In the genomic region with DNA sequence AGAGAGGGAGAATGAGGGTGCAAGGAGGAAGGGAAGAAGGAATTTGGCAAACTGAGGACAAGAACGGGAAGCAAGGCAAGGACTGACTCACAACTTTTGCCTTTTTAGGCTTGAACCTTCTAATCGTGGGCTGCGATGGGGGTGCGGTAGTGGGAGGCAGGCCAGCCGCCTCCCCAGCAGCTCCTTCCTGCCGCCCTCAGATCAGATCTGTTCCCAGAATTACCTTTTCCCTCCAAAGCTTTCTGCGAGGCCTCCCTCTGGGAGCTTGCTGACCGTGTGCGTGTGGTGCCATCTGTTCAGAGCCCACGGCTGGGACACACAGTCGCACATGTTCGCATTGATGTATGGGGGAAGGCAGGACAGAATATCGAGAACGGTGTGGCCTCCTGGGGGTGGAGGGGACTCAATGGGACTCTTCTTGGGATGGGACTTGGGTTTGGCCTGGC, we compare ENCODE assay signal across 21 cellular contexts.
A peak's percentile ranks its signal among the peaks of the same experiment; 100 is the strongest.
DNase-seq lines count a peak whose midpoint lies in the region; ATAC-seq and TF ChIP-seq lines count a peak whose summit lies in the region.
"Had no signal": no experiment of that assay in that cellular context is flagged by ENCODE, and none has a peak within 500 bp of the region (broad histone marks: within the 10 kb centered on the region; RNA-seq: fewer than 3 reads in every experiment).

No MANE protein-coding gene starts in this region.

- no peak overlapping the region for H2AK9ac ChIP-seq in IMR-90 (replicated peaks; ENCODE audit: low read depth, low read length, poor library complexity)

- H2BK5ac ChIP-seq in IMR-90 (ENCODE audit: low read depth, low read length, poor library complexity, severe bottlenecking), result no peak overlapping the region

- no peak overlapping the region for H2AFZ ChIP-seq in IMR-90 (replicated peaks; ENCODE audit: low read length, poor library complexity)

- H3K79me1 ChIP-seq in IMR-90 (ENCODE audit: low read depth in 1 of 2, low read length in 2 of 2), result peaks cover 8 to 32% of the 10 kb centered on the region in 2 experiments; a peak in 3 of 4 replicates

- no peak overlapping the region for H3K4me2 ChIP-seq in IMR-90 (ENCODE audit: low read depth, low read length)
- H3K4me2 ChIP-seq: smooth muscle cell had no signal

- peak overlapping the region; percentile 63 for H3K4ac ChIP-seq in IMR-90 (ENCODE audit: low read depth, low read length)

- no peak overlapping the region for H3K27ac Mint-ChIP-seq in endothelial cell (ENCODE audit: unreplicated experiment)
- H3K27ac Mint-ChIP-seq: activated naive CD4-positive, alpha-beta T cell treated with anti-CD3 and anti-CD28 coated beads, Interleukin-2, amount 50 U/mL, for 24 hours had no signal

- intact Hi-C loops in cardiac septum (cut with DNase I), result no loop called here
- intact Hi-C loops in left cardiac atrium (cut with DNase I), result no loop called here
- intact Hi-C loops in IMR-90 (cut with micrococcal nuclease), result no loop called here
- intact Hi-C loops in lower leg skin (cut with DNase I; ENCODE audit: low total_unique reads), result no loop called here

- H2BK20ac ChIP-seq in IMR-90 (ENCODE audit: low read depth, low read length), result peak overlapping the region; percentile 78; the same call in 1 of the 2 replicates

- no peak overlapping the region for H3K4me3 ChIP-seq in IMR-90 (ENCODE audit: insufficient read depth, low read depth, low read length)
- H3K4me3 ChIP-seq in suprapubic skin, result no peak overlapping the region
- H3K4me3 ChIP-seq in lower leg skin (ENCODE audit: low read depth, poor library complexity, severe bottlenecking), result no peak overlapping the region
- H3K4me3 ChIP-seq: mucosa of descending colon, smooth muscle cell, upper lobe of right lung had no signal

- H3K9me3 ChIP-seq in IMR-90 (ENCODE audit: control insufficient read depth, insufficient read depth, low read length) (no peaks in the 10 kb centered on the region), suprapubic skin (no peaks in the 10 kb centered on the region)
- H3K9me3 ChIP-seq: mucosa of descending colon, upper lobe of right lung had no signal

- no peaks in the 10 kb centered on the region for H3K9me3 Mint-ChIP-seq in endothelial cell (ENCODE audit: unreplicated experiment)
- H3K9me3 Mint-ChIP-seq: activated naive CD4-positive, alpha-beta T cell treated with anti-CD3 and anti-CD28 coated beads, Interleukin-2, amount 50 U/mL, for 24 hours; activated T-cell treated with anti-CD3 and anti-CD28 coated beads, Interleukin-2, amount 50 U/mL, for 4 hours; CD8-positive, alpha-beta memory T cell had no signal

- peaks cover 27% of the 10 kb centered on the region for H3K4me1 ChIP-seq in IMR-90 (ENCODE audit: control insufficient read depth, insufficient read depth, low read length)
- peaks cover 16% of the 10 kb centered on the region for H3K4me1 ChIP-seq in suprapubic skin

- in situ Hi-C loops in IMR-90 (cut with MboI; ENCODE audit: low sequenced_read_pairs), result loop anchor here (25.0 kb wide), 1 partner anchor 1253 kb away; no protein-coding TSS in a partner anchor

- no peak overlapping the region for H3K23ac ChIP-seq in IMR-90 (ENCODE audit: low read depth, low read length)

- peaks cover 3% of the 10 kb centered on the region; the same call in 1 of the 2 replicates for H4K20me1 ChIP-seq in IMR-90 (ENCODE audit: insufficient read depth, low read length)

- TF ChIP-seq RAD21 in IMR-90 (IDR thresholded peaks at IDR 0.05; ENCODE audit: low read length), result no peak

- ATAC-seq in left cardiac atrium, result no peak
- ATAC-seq in IMR-90 (ENCODE audit: low read depth), result no peak
- ATAC-seq: activated T-cell treated with anti-CD3 and anti-CD28 coated beads, Interleukin-2, amount 50 U/mL, for 4 hours; left lobe of liver; mucosa of descending colon; upper lobe of right lung had no signal

- peak overlapping the region; percentile 18 for H4K5ac ChIP-seq in IMR-90 (ENCODE audit: low read depth, low read length)

- H3K9me1 ChIP-seq in IMR-90 (ENCODE audit: insufficient read depth, low read length), result peaks cover 14% of the 10 kb centered on the region

- CTCF ChIA-PET in IMR-90 (lab: Yijun Ruan, JAX), result interaction anchor here (0.8 to 2.8 kb wide), 3 partner anchors 18 to 599 kb away, joined by 3 to 19 read pairs (median 3); no protein-coding TSS in a partner anchor

- peak overlapping the region; percentile 79 for H4K91ac ChIP-seq in IMR-90 (ENCODE audit: insufficient read depth, low read depth, low read length)

- dilution Hi-C loops in IMR-90 (cut with HindIII; ENCODE audit: low sequenced_read_pairs, unreplicated experiment), result no loop called here

- H2BK120ac ChIP-seq in IMR-90 (ENCODE audit: low read depth, low read length), result peak overlapping the region; percentile 31

- TF ChIP-seq POLR2A in IMR-90 (IDR thresholded peaks at IDR 0.05; ENCODE audit: low read depth, low read length) (no peak), suprapubic skin (IDR thresholded peaks at IDR 0.05) (no peak), lower leg skin (IDR thresholded peaks at IDR 0.05) (no peak)

- H3K9ac ChIP-seq in IMR-90 (ENCODE audit: low read depth, low read length), result no peak overlapping the region

- no peaks in the 10 kb centered on the region for H3K36me3 Mint-ChIP-seq in endothelial cell (ENCODE audit: low read depth, unreplicated experiment)
- H3K36me3 Mint-ChIP-seq: activated naive CD4-positive, alpha-beta T cell treated with anti-CD3 and anti-CD28 coated beads, Interleukin-2, amount 50 U/mL, for 24 hours had no signal

- peak; percentile 19 for DNase-seq in cardiac septum (ENCODE audit: low spot score)
- no peak for DNase-seq in left cardiac atrium
- no peak for DNase-seq in IMR-90
- no peak for DNase-seq in endothelial cell (ENCODE audit: low spot score)
- peak; percentile 32 to 41 for DNase-seq in suprapubic skin (ENCODE audit: low spot score in 2 of 2)
- no peak for DNase-seq in activated CD4-positive, CD25-positive, alpha-beta regulatory T cell (lab: John Stamatoyannopoulos, UW)
- DNase-seq in central memory CD4-positive, alpha-beta T cell, result no peak
- DNase-seq in lower leg skin (ENCODE audit: low spot score in 2 of 2), result no peak
- DNase-seq: activated CD4-positive, alpha-beta T cell treated with anti-CD3 and anti-CD28 coated beads, Interleukin-2, amount 50 U/mL, for 1 hour; activated T-cell treated with anti-CD3 and anti-CD28 coated beads, Interleukin-2, amount 50 U/mL, for 4 hours; CD8-positive, alpha-beta memory T cell; DMS79; MM.1S; mucosa of descending colon; NCI-H146; stimulated activated CD4-positive, alpha-beta T cell treated with anti-CD3 and anti-CD28 coated beads, Interleukin-2, amount 100 ng/mL, for 48 hours; upper lobe of right lung had no signal

- H3K56ac ChIP-seq in IMR-90 (ENCODE audit: extremely low read depth, insufficient read depth, low read length), result no peak overlapping the region

- peak overlapping the region in 1 of 2 experiments; percentile 33; a peak in 1 of 4 replicates for H4K8ac ChIP-seq in IMR-90 (ENCODE audit: low read depth in 2 of 2, low read length in 2 of 2)

- H3K27me3 ChIP-seq in IMR-90 (ENCODE audit: control insufficient read depth, insufficient read depth, low read length) (no peaks in the 10 kb centered on the region), suprapubic skin (no peaks in the 10 kb centered on the region)
- H3K27me3 ChIP-seq: upper lobe of right lung had no signal

- peaks cover 11% of the 10 kb centered on the region for H3K4me1 Mint-ChIP-seq in endothelial cell (ENCODE audit: unreplicated experiment)

- H2BK15ac ChIP-seq in IMR-90 (ENCODE audit: low read depth, low read length), result peak overlapping the region; percentile 48; the same call in 1 of the 3 replicates

- H3K27me3 Mint-ChIP-seq in endothelial cell (ENCODE audit: unreplicated experiment), result peaks cover 1% of the 10 kb centered on the region
- H3K27me3 Mint-ChIP-seq: activated naive CD4-positive, alpha-beta T cell treated with anti-CD3 and anti-CD28 coated beads, Interleukin-2, amount 50 U/mL, for 24 hours had no signal

- H3K14ac ChIP-seq in IMR-90 (replicated peaks; ENCODE audit: low read depth, low read length), result peak overlapping the region; percentile 4; the same call in 1 of the 2 replicates

- BruUV-seq in IMR-90 (replicated peaks; lab: Mats Ljungman, UMichigan), result no TSS peak

- peak overlapping the region; percentile 13 for H3K18ac ChIP-seq in IMR-90 (ENCODE audit: low read depth, low read length)

- H3K36me3 ChIP-seq in IMR-90 (ENCODE audit: control insufficient read depth, insufficient read depth, low read length), result no peaks in the 10 kb centered on the region
- peaks cover 19% of the 10 kb centered on the region for H3K36me3 ChIP-seq in suprapubic skin
- H3K36me3 ChIP-seq: upper lobe of right lung had no signal

- H2AK5ac ChIP-seq in IMR-90 (ENCODE audit: low read depth, low read length), result peak overlapping the region; percentile 76

- 60% methylated on average over 5 of the region's 14 CpGs; no CpG with 5 or more reads in 1 of the 2 experiments for WGBS in IMR-90 (ENCODE audit: extremely low coverage in 2 of 2, insufficient read length in 1 of 2), 2 experiments
- 86% methylated on average over 14 of the region's 14 CpGs for WGBS in suprapubic skin
- 89 to 94% methylated on average over 14 of the region's 14 CpGs for WGBS in lower leg skin, 2 donors

- POLR2A ChIA-PET in IMR-90 (lab: Charles Lee; ENCODE audit: unreplicated experiment), result no interaction called here

- H3K4me3 Mint-ChIP-seq in endothelial cell (ENCODE audit: unreplicated experiment), result peak overlapping the region; percentile 10
- H3K4me3 Mint-ChIP-seq: activated naive CD4-positive, alpha-beta T cell treated with anti-CD3 and anti-CD28 coated beads, Interleukin-2, amount 50 U/mL, for 24 hours; activated T-cell treated with anti-CD3 and anti-CD28 coated beads, Interleukin-2, amount 50 U/mL, for 4 hours; CD8-positive, alpha-beta memory T cell had no signal

- TF ChIP-seq CTCF in IMR-90 (conservative IDR thresholded peaks at IDR 0.05; ENCODE audit: low read depth, low read length) (no peak), endothelial cell (IDR thresholded peaks at IDR 0.05; ENCODE audit: unreplicated experiment) (no peak), suprapubic skin (IDR thresholded peaks at IDR 0.05) (no peak), lower leg skin (IDR thresholded peaks at IDR 0.05) (no peak)

- H3K27ac ChIP-seq in IMR-90 (ENCODE audit: insufficient read depth, low read length) (no peak overlapping the region), suprapubic skin (no peak overlapping the region)
- H3K27ac ChIP-seq: HL-60, upper lobe of right lung had no signal

- no peak for TF ChIP-seq EP300 in suprapubic skin (IDR thresholded peaks at IDR 0.05)

TF ChIP-seq in IMR-90, 13 proteins besides CTCF, POLR2A, EP300 and RAD21 (continues in another document):
- TF ChIP-seq, protein P1, sequence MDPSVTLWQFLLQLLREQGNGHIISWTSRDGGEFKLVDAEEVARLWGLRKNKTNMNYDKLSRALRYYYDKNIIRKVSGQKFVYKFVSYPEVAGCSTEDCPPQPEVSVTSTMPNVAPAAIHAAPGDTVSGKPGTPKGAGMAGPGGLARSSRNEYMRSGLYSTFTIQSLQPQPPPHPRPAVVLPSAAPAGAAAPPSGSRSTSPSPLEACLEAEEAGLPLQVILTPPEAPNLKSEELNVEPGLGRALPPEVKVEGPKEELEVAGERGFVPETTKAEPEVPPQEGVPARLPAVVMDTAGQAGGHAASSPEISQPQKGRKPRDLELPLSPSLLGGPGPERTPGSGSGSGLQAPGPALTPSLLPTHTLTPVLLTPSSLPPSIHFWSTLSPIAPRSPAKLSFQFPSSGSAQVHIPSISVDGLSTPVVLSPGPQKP (IDR thresholded peaks at IDR 0.05; ENCODE audit: borderline replicate concordance, low read depth, low read length), result no peak
- TF ChIP-seq RFX5 (IDR thresholded peaks at IDR 0.05; ENCODE audit: low read depth, low read length), result no peak

Comparison
In these comparisons a context has a peak if more than half of its experiments do, and no peak if none do; other contexts are left out.
1. DNase-seq: peak in cardiac septum (single experiment) and suprapubic skin (2 of 2); none in left cardiac atrium (single experiment), IMR-90 (single experiment), endothelial cell (single experiment), activated CD4-positive, CD25-positive, alpha-beta regulatory T cell (0 of 4), central memory CD4-positive, alpha-beta T cell (single experiment) and lower leg skin (0 of 2).